ENCODE assay signal across 12 cellular contexts in the genomic region with DNA sequence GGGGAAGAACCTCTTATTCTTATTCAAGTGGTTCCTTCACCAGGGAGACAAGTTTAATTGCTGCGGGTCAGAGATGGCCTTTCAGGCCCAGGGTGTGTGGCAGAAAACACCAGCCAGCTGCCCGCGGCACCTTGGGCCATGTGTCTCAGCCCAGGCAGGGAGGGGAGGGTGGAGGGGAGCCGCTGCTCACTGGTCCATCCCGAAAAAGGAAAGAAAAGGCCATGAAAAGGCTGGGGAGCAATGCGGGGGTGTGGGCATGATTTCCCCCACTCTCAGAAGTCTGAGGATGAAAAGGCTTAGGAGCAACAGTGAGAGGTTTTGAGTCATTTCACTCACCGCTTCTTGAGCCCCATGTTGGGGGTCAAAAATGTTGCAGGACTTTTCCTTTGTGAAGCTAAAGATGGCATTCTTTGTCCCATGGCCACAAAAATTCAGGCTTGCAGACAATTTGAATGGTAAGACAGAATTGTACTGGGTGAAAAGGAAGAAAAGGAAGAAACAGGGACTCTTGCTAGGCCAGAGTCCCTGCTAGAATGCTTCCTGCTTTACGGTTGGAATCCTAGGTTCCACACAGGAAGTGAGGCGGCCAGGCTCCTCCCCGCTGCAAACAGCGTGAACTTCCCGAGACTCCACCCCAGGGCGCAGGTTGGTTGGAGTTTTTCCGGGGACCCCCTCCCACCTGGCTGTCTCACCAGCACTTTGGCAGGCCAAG. TPM values are rescaled to one million over a fixed set of nuclear protein-coding genes. Genes with fewer than 3 reads are reported as not detected.
A peak's percentile ranks its signal among the peaks of the same experiment; 100 is the strongest.
DNase-seq lines count a peak whose midpoint lies in the region; ATAC-seq and TF ChIP-seq lines count a peak whose summit lies in the region.
"Had no signal": no experiment of that assay in that cellular context is flagged by ENCODE, and none has a peak within 500 bp of the region (broad histone marks: within the 10 kb centered on the region; RNA-seq: fewer than 3 reads in every experiment).

No MANE protein-coding gene starts in this region.

- no peak overlapping the region for H3K27ac Mint-ChIP-seq in endodermal cell
- H3K27ac Mint-ChIP-seq: activated CD4-positive, alpha-beta T cell treated with anti-CD3 and anti-CD28 coated beads, Interleukin-2, amount 10 ng/mL, durations not matched to agents 7 days and 5 days had no signal

- peaks cover 16% of the 10 kb centered on the region for H3K9me3 Mint-ChIP-seq in endodermal cell

- no peaks in the 10 kb centered on the region for H3K27me3 ChIP-seq in endodermal cell (ENCODE audit: control insufficient read depth, insufficient read depth, low read length, poor library complexity, severe bottlenecking)
- H3K27me3 ChIP-seq: MG63, tibial nerve had no signal

- no peaks in the 10 kb centered on the region for H3K27me3 Mint-ChIP-seq in endodermal cell (ENCODE audit: insufficient read depth)

- no peaks in the 10 kb centered on the region for H3K9me3 ChIP-seq in endodermal cell (ENCODE audit: control insufficient read depth, low read length)
- H3K9me3 ChIP-seq: MG63 had no signal

- no peaks in the 10 kb centered on the region for H3K4me1 ChIP-seq in endodermal cell (ENCODE audit: control insufficient read depth, insufficient read depth, low read length)
- H3K4me1 ChIP-seq: tibial nerve had no signal

- 80 to 82% methylated on average over 10 to 14 of the region's 14 CpGs for WGBS in endodermal cell (ENCODE audit: insufficient coverage in 1 of 2, insufficient read length in 1 of 2), 2 experiments

- no peaks in the 10 kb centered on the region for H3K36me3 ChIP-seq in endodermal cell (ENCODE audit: control insufficient read depth, insufficient read depth, low read length)
- H3K36me3 ChIP-seq: MG63, tibial nerve had no signal

- H3K4me3 ChIP-seq in endodermal cell (ENCODE audit: low read length), result no peak overlapping the region
- H3K4me3 ChIP-seq: MG63, tibial nerve had no signal

- DNase-seq in COLO668 (lab: John Stamatoyannopoulos, UW; ENCODE audit: unreplicated experiment) (peak; percentile 81), LoVo (ENCODE audit: low spot score) (peak; percentile 76), endodermal cell (peak; percentile 84), medulla oblongata (ENCODE audit: extremely low spot score) (peak; percentile 29), H4 (ENCODE audit: low spot score) (no peak), NCI-H1436 (lab: John Stamatoyannopoulos, UW) (no peak), NCI-H1694 treated with DMSO at 0.1 percent for 48 hours (lab: John Stamatoyannopoulos, UW) (no peak)
- DNase-seq: activated CD4-positive, alpha-beta T cell treated with anti-CD3 and anti-CD28 coated beads, Interleukin-2, amount 10 ng/mL, durations not matched to agents 7 days and 5 days; MG63; NCI-H446 treated with DMSO at 0.1 percent for 48 hours had no signal

- ATAC-seq in GM21526 (IDR thresholded peaks at IDR 0.05; ENCODE audit: low FRiP score, unreplicated experiment), result no peak

- no peak overlapping the region for H3K9ac ChIP-seq in endodermal cell (ENCODE audit: extremely low read depth, low read length, poor library complexity, severe bottlenecking)

- peak overlapping the region; percentile 81 for H3K27ac ChIP-seq in endodermal cell (ENCODE audit: low read depth, low read length)
- H3K27ac ChIP-seq: tibial nerve had no signal

- H3K36me3 Mint-ChIP-seq in endodermal cell (ENCODE audit: low read depth), result peaks cover 3% of the 10 kb centered on the region

- peak overlapping the region; percentile 50 for H3K4me3 Mint-ChIP-seq in endodermal cell
- H3K4me3 Mint-ChIP-seq: activated CD4-positive, alpha-beta T cell treated with anti-CD3 and anti-CD28 coated beads, Interleukin-2, amount 10 ng/mL, durations not matched to agents 7 days and 5 days had no signal

- no peak for TF ChIP-seq CTCF in endodermal cell (conservative IDR thresholded peaks at IDR 0.05)

- peaks cover 21% of the 10 kb centered on the region for H3K4me1 Mint-ChIP-seq in endodermal cell
- H3K4me1 Mint-ChIP-seq: activated CD4-positive, alpha-beta T cell treated with anti-CD3 and anti-CD28 coated beads, Interleukin-2, amount 10 ng/mL, durations not matched to agents 7 days and 5 days had no signal

RNA-seq across cellular contexts. Expression of gene FAM47E, which starts 17.4 kb away (rescaled TPM):
- 1 to 10 TPM in 1 of 2 donors, under 1 TPM in 1; 0.84 to 2.5 TPM for total RNA-seq in endodermal cell
- polyA plus RNA-seq in endodermal cell (2013, experiment 1 of 2), result 5.7 TPM
- 3.5 TPM for polyA plus RNA-seq in endodermal cell (2013, experiment 2 of 2)
- 3.9 and 4.9 TPM in 2 replicates for total RNA-seq in H4 (2014; rRNA removed; shearing (Covaris generic))

RNA-seq across cellular contexts. Expression of gene SCARB2, which starts 20.5 kb away (rescaled TPM):
- 10 to 100 TPM; 45.8 to 78.5 TPM for total RNA-seq in endodermal cell
- polyA plus RNA-seq in endodermal cell (2013, experiment 1 of 2), result 76.5 TPM
- polyA plus RNA-seq in endodermal cell (2013, experiment 2 of 2), result 71.8 TPM
- 88.5 and 101 TPM in 2 replicates for total RNA-seq in H4 (2014; rRNA removed; shearing (Covaris generic))

Comparison
In these comparisons a context has a peak if more than half of its experiments do, and no peak if none do; other contexts are left out.
1. DNase-seq: peak in COLO668 (single experiment), LoVo (single experiment), endodermal cell (single experiment) and medulla oblongata (single experiment); none in H4 (single experiment), NCI-H1436 (single experiment) and NCI-H1694 treated with DMSO at 0.1 percent for 48 hours (single experiment).